26 cellular contexts compared by ENCODE assay signal in genomic region chr4:187103351-187103750, GRCh38.
DNase-seq lines count a peak whose midpoint lies in the region; ATAC-seq and TF ChIP-seq lines count a peak whose summit lies in the region.
"Had no signal": no experiment of that assay in that cellular context is flagged by ENCODE, and none has a peak within 500 bp of the region (broad histone marks: within the 10 kb centered on the region; RNA-seq: fewer than 3 reads in every experiment).

No MANE protein-coding gene starts in this region.

- no peaks in the 10 kb centered on the region for H3K36me3 Mint-ChIP-seq in activated CD8-positive, alpha-beta T cell treated with anti-CD3 and anti-CD28 coated beads, Interleukin-2, amount 10 ng/mL, durations not matched to agents 7 days and 5 days (ENCODE audit: low read depth)
- H3K36me3 Mint-ChIP-seq: activated naive CD8-positive, alpha-beta T cell treated with anti-CD3 and anti-CD28 coated beads for 36 hours; neural progenitor cell had no signal

- no peak overlapping the region for H3K4me3 Mint-ChIP-seq in activated CD8-positive, alpha-beta T cell treated with anti-CD3 and anti-CD28 coated beads, Interleukin-2, amount 10 ng/mL, durations not matched to agents 7 days and 5 days
- H3K4me3 Mint-ChIP-seq: activated naive CD8-positive, alpha-beta T cell treated with anti-CD3 and anti-CD28 coated beads for 36 hours; B cell; neural progenitor cell had no signal

- DNase-seq in SHP77 (lab: John Stamatoyannopoulos, UW) = peak; percentile 15 to 28
- DNase-seq in SHP77 treated with DMSO at 0.1 percent for 48 hours (lab: John Stamatoyannopoulos, UW) = no peak
- peak; percentile 30 to 77 for DNase-seq in NCI-H2081 (lab: John Stamatoyannopoulos, UW)
- peak; percentile 95 for DNase-seq in NCI-H748 (lab: John Stamatoyannopoulos, UW; ENCODE audit: unreplicated experiment)
- no peak for DNase-seq in superior temporal gyrus (ENCODE audit: extremely low spot score)
- no peak for DNase-seq in activated CD4-positive, alpha-beta T cell treated with anti-CD3 and anti-CD28 coated beads for 48 hours
- DNase-seq in HEK293T (ENCODE audit: extremely low spot score) = no peak
- DNase-seq in activated CD8-positive, alpha-beta T cell treated with anti-CD3 and anti-CD28 coated beads, Interleukin-2, amount 10 ng/mL, durations not matched to agents 7 days and 5 days = no peak
- DNase-seq: activated CD4-positive, alpha-beta T cell treated with anti-CD3 and anti-CD28 coated beads for 4 hours; activated effector memory CD4-positive, alpha-beta T cell treated with anti-CD3 and anti-CD28 coated beads, Interleukin-2, amount 50 U/mL, for 16 hours; activated naive CD8-positive, alpha-beta T cell treated with anti-CD3 and anti-CD28 coated beads for 36 hours; activated T-cell treated with anti-CD3 and anti-CD28 coated beads, Interleukin-2, amount 50 U/mL, for 1 hour; aorta; effector memory CD4-positive, alpha-beta T cell; erythroblast; head of caudate nucleus; kidney; mucosa of descending colon; NCI-H2227 treated with DMSO at 0.1 percent for 48 hours; right cardiac atrium; Right ventricle myocardium superior; spleen; trophoblast cell had no signal

- no peaks in the 10 kb centered on the region for H3K4me1 Mint-ChIP-seq in activated CD8-positive, alpha-beta T cell treated with anti-CD3 and anti-CD28 coated beads, Interleukin-2, amount 10 ng/mL, durations not matched to agents 7 days and 5 days (ENCODE audit: low read depth)
- H3K4me1 Mint-ChIP-seq: activated naive CD8-positive, alpha-beta T cell treated with anti-CD3 and anti-CD28 coated beads for 36 hours; B cell; neural progenitor cell had no signal

- ATAC-seq in activated CD8-positive, alpha-beta T cell treated with anti-CD3 and anti-CD28 coated beads, Interleukin-2, amount 10 ng/mL, durations not matched to agents 7 days and 5 days = no peak
- ATAC-seq: A549, mucosa of descending colon, right cardiac atrium had no signal

- H3K27ac Mint-ChIP-seq in activated CD8-positive, alpha-beta T cell treated with anti-CD3 and anti-CD28 coated beads, Interleukin-2, amount 10 ng/mL, durations not matched to agents 7 days and 5 days = no peak overlapping the region
- H3K27ac Mint-ChIP-seq: activated naive CD8-positive, alpha-beta T cell treated with anti-CD3 and anti-CD28 coated beads for 36 hours; B cell; neural progenitor cell had no signal

- POLR2A ChIA-PET in HEK293T (lab: Yijun Ruan, JAX) = no interaction called here
- POLR2A ChIA-PET in activated CD8-positive, alpha-beta T cell treated with anti-CD3 and anti-CD28 coated beads, Interleukin-2, amount 10 ng/mL, durations not matched to agents 7 days and 5 days (lab: Charles Lee) = no interaction called here

- no peaks in the 10 kb centered on the region for H3K27me3 Mint-ChIP-seq in activated CD8-positive, alpha-beta T cell treated with anti-CD3 and anti-CD28 coated beads, Interleukin-2, amount 10 ng/mL, durations not matched to agents 7 days and 5 days (ENCODE audit: low read depth)
- H3K27me3 Mint-ChIP-seq: activated naive CD8-positive, alpha-beta T cell treated with anti-CD3 and anti-CD28 coated beads for 36 hours; B cell had no signal

- H3K9me3 Mint-ChIP-seq in activated CD8-positive, alpha-beta T cell treated with anti-CD3 and anti-CD28 coated beads, Interleukin-2, amount 10 ng/mL, durations not matched to agents 7 days and 5 days (ENCODE audit: insufficient read depth) = peaks cover 6% of the 10 kb centered on the region

- CTCF ChIA-PET in HEK293T (lab: Yijun Ruan, JAX) = no interaction called here
- CTCF ChIA-PET in activated CD8-positive, alpha-beta T cell treated with anti-CD3 and anti-CD28 coated beads, Interleukin-2, amount 10 ng/mL, durations not matched to agents 7 days and 5 days (lab: Charles Lee) = no interaction called here

TF ChIP-seq in HEK293T, 16 proteins besides CTCF, POLR2A, EP300 and RAD21:
- TF ChIP-seq NFRKB (IDR thresholded peaks at IDR 0.05) (no peak), HDGF (IDR thresholded peaks at IDR 0.05; ENCODE audit: borderline replicate concordance) (no peak), L3MBTL2 (conservative IDR thresholded peaks at IDR 0.05) (no peak), FOXK2 (IDR thresholded peaks at IDR 0.05) (no peak), ELF4 (IDR thresholded peaks at IDR 0.05) (no peak), BHLHE40 (IDR thresholded peaks at IDR 0.05; ENCODE audit: borderline replicate concordance) (no peak), ZNF384 (IDR thresholded peaks at IDR 0.05) (no peak), FOXM1 (IDR thresholded peaks at IDR 0.05; ENCODE audit: borderline replicate concordance) (no peak), CTBP1 (IDR thresholded peaks at IDR 0.05; ENCODE audit: borderline replicate concordance) (no peak), PKNOX1 (IDR thresholded peaks at IDR 0.05) (no peak), FOXA1 (IDR thresholded peaks at IDR 0.05) (no peak), ARNT (IDR thresholded peaks at IDR 0.05) (no peak), SUZ12 (IDR thresholded peaks at IDR 0.05) (no peak), TARDBP (IDR thresholded peaks at IDR 0.05) (no peak), LEF1 (IDR thresholded peaks at IDR 0.05; ENCODE audit: borderline replicate concordance) (no peak)

Comparison
In these comparisons a context has a peak if more than half of its experiments do, and no peak if none do; other contexts are left out.
1. DNase-seq: peak in SHP77 (2 of 2), NCI-H2081 (2 of 2) and NCI-H748 (single experiment); none in SHP77 treated with DMSO at 0.1 percent for 48 hours (single experiment), superior temporal gyrus (single experiment), activated CD4-positive, alpha-beta T cell treated with anti-CD3 and anti-CD28 coated beads for 48 hours (single experiment), HEK293T (single experiment) and activated CD8-positive, alpha-beta T cell treated with anti-CD3 and anti-CD28 coated beads, Interleukin-2, amount 10 ng/mL, durations not matched to agents 7 days and 5 days (single experiment).